ENCODE assay signal across 1 cellular context in the genomic region with DNA sequence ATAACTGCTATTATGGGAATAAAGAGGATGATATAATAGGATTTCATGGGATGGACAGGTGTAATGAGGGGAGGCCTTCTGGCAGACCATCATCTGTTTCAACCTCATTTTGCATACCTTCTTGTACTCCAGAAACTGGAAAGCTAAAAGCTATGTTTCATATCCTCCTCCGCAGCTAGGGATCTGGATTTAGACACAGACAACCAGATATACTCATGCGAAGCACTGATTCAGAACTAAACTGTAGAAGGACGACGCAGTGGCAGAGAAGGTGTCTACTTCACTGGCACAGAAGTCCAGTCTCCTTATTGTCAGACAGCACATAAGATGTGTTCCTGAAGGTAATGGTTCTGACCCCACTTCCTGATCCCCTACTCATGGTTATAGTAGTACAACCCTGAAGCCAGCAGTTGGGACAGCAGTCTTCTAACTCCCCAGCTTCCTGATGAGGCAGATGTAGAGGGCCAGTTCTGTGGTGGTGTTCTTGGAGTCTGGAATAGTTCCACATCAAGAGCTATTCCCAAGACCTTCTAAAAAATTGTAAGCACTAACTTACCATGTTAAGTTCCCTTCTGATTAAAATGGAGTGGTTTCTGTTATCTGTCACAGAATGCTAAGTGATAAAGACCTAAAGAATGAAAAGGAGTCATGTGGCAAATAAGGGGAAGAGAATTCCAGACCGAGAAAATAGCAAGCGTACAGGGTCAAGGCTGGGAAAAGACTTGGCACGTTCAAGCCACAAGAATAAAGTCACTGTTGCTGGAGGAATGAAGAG.
A peak's percentile ranks its signal among the peaks of the same experiment; 100 is the strongest.
TF ChIP-seq lines count a peak whose summit lies in the region.

No MANE protein-coding gene starts in this region.

TF ChIP-seq in GM12878, 131 proteins besides CTCF, POLR2A, EP300 and RAD21 (continued from another document):
- TF ChIP-seq SMAD5 (IDR thresholded peaks at IDR 0.05; ENCODE audit: low read depth) (0 out of 2 replicates have a peak, but pooled peaks have one; percentile 32), BCL11A (IDR thresholded peaks at IDR 0.05; ENCODE audit: low read depth, low read length) (peak; percentile 79; the same call in 1 of the 2 replicates), GABPA (IDR thresholded peaks at IDR 0.05; ENCODE audit: low read depth) (peak; percentile 52; the same call in 1 of the 2 replicates), EED (IDR thresholded peaks at IDR 0.05; ENCODE audit: low read depth) (peak; percentile 95), SPI1 (IDR thresholded peaks at IDR 0.05; ENCODE audit: borderline replicate concordance, insufficient read depth, low read depth, low read length) (peak; percentile 47; the same call in 1 of the 2 replicates), SRF (IDR thresholded peaks at IDR 0.05; ENCODE audit: low read depth in 2 of 2, low read length in 2 of 2) (no peak), SMC3 (IDR thresholded peaks at IDR 0.05; ENCODE audit: borderline replicate concordance, low read length) (no peak), MTA3 (IDR thresholded peaks at IDR 0.05; ENCODE audit: borderline replicate concordance, low read length) (peak; percentile 86; the same call in 1 of the 2 replicates), CBFB (IDR thresholded peaks at IDR 0.05; ENCODE audit: low read depth) (0 out of 2 replicates have a peak, but pooled peaks have one; percentile 39), JUNB (IDR thresholded peaks at IDR 0.05) (peak; percentile 77), BMI1 (IDR thresholded peaks at IDR 0.05; ENCODE audit: borderline replicate concordance) (0 out of 2 replicates have a peak, but pooled peaks have one; percentile 25), PAX5 (IDR thresholded peaks at IDR 0.05; ENCODE audit: borderline replicate concordance, low read depth, low read length) (peak; percentile 88), HDAC2 (IDR thresholded peaks at IDR 0.05) (no peak), CHD2 (IDR thresholded peaks at IDR 0.05; ENCODE audit: borderline replicate concordance, low read depth, low read length) (no peak)
- TF ChIP-seq, protein P1, sequence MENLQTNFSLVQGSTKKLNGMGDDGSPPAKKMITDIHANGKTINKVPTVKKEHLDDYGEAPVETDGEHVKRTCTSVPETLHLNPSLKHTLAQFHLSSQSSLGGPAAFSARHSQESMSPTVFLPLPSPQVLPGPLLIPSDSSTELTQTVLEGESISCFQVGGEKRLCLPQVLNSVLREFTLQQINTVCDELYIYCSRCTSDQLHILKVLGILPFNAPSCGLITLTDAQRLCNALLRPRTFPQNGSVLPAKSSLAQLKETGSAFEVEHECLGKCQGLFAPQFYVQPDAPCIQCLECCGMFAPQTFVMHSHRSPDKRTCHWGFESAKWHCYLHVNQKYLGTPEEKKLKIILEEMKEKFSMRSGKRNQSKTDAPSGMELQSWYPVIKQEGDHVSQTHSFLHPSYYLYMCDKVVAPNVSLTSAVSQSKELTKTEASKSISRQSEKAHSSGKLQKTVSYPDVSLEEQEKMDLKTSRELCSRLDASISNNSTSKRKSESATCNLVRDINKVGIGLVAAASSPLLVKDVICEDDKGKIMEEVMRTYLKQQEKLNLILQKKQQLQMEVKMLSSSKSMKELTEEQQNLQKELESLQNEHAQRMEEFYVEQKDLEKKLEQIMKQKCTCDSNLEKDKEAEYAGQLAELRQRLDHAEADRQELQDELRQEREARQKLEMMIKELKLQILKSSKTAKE (IDR thresholded peaks at IDR 0.05; ENCODE audit: low read depth, poor library complexity, severe bottlenecking), result no peak
- TF ChIP-seq, protein P2, sequence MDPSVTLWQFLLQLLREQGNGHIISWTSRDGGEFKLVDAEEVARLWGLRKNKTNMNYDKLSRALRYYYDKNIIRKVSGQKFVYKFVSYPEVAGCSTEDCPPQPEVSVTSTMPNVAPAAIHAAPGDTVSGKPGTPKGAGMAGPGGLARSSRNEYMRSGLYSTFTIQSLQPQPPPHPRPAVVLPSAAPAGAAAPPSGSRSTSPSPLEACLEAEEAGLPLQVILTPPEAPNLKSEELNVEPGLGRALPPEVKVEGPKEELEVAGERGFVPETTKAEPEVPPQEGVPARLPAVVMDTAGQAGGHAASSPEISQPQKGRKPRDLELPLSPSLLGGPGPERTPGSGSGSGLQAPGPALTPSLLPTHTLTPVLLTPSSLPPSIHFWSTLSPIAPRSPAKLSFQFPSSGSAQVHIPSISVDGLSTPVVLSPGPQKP (IDR thresholded peaks at IDR 0.05; ENCODE audit: low read depth, low read length), result no peak
- TF ChIP-seq, protein P3, sequence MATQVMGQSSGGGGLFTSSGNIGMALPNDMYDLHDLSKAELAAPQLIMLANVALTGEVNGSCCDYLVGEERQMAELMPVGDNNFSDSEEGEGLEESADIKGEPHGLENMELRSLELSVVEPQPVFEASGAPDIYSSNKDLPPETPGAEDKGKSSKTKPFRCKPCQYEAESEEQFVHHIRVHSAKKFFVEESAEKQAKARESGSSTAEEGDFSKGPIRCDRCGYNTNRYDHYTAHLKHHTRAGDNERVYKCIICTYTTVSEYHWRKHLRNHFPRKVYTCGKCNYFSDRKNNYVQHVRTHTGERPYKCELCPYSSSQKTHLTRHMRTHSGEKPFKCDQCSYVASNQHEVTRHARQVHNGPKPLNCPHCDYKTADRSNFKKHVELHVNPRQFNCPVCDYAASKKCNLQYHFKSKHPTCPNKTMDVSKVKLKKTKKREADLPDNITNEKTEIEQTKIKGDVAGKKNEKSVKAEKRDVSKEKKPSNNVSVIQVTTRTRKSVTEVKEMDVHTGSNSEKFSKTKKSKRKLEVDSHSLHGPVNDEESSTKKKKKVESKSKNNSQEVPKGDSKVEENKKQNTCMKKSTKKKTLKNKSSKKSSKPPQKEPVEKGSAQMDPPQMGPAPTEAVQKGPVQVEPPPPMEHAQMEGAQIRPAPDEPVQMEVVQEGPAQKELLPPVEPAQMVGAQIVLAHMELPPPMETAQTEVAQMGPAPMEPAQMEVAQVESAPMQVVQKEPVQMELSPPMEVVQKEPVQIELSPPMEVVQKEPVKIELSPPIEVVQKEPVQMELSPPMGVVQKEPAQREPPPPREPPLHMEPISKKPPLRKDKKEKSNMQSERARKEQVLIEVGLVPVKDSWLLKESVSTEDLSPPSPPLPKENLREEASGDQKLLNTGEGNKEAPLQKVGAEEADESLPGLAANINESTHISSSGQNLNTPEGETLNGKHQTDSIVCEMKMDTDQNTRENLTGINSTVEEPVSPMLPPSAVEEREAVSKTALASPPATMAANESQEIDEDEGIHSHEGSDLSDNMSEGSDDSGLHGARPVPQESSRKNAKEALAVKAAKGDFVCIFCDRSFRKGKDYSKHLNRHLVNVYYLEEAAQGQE (IDR thresholded peaks at IDR 0.05; ENCODE audit: low read depth, low read length), result 0 out of 2 replicates have a peak, but pooled peaks have one; percentile 36
TF ChIP-seq in GM12878: peak in this region for 41.
